8 cellular contexts compared by ENCODE assay signal in genomic region chr2:47903781-47904447, GRCh38. TPM values are rescaled to one million over a fixed set of nuclear protein-coding genes. Genes with fewer than 3 reads are reported as not detected.
A peak's percentile ranks its signal among the peaks of the same experiment; 100 is the strongest.
DNase-seq lines count a peak whose midpoint lies in the region; ATAC-seq, FAIRE-seq and TF ChIP-seq lines count a peak whose summit lies in the region.

No MANE protein-coding gene starts in this region.

- FAIRE-seq in small intestine (lab: Jason Lieb, UNC): no peak

- ATAC-seq in HCT116 (no peak), WTC11 (no peak), HG02798 (IDR thresholded peaks at IDR 0.05; ENCODE audit: poor library complexity, unreplicated experiment) (no peak), HG02981 (IDR thresholded peaks at IDR 0.05; ENCODE audit: unreplicated experiment) (no peak)

- peaks cover 62% of the 10 kb centered on the region for H3K79me2 ChIP-seq in HCT116 (ENCODE audit: insufficient read depth, low read length)

- H3K9me3 Mint-ChIP-seq in WTC11: no peaks in the 10 kb centered on the region

- H3K27ac ChIP-seq in HCT116 (ENCODE audit: low read depth, low read length) (peak overlapping the region; percentile 86; the same call in 1 of the 2 replicates), small intestine (ENCODE audit: low read depth in 1 of 2, low read length in 1 of 2) (peak overlapping the region; percentile 20 to 99)

- peak overlapping the region; percentile 84 for H3K4me2 ChIP-seq in HCT116 (ENCODE audit: low read length)

- H3K27me3 ChIP-seq in HCT116 (ENCODE audit: insufficient read depth, low read length) (no peaks in the 10 kb centered on the region), small intestine (ENCODE audit: control insufficient read depth in 2 of 2, insufficient read depth in 2 of 2, low read length in 2 of 2) (no peaks in the 10 kb centered on the region)

- peak overlapping the region; percentile 91 for H3K9ac ChIP-seq in HCT116 (ENCODE audit: low read length)

- CTCF ChIA-PET in HCT116 (lab: Charles Lee): no interaction called here
- CTCF ChIA-PET in WTC11 (lab: Charles Lee): interaction anchor here (0.6 to 0.9 kb wide), 3 partner anchors 43 to 203 kb away, joined by 3 to 4 read pairs (median 3); no protein-coding TSS in a partner anchor

- H3K27me3 Mint-ChIP-seq in WTC11 (ENCODE audit: low read depth): no peaks in the 10 kb centered on the region; the same call in 1 of the 2 replicates

- H3K9me3 ChIP-seq in HCT116 (ENCODE audit: control insufficient read depth in 1 of 2, insufficient read depth in 1 of 2, low read depth in 1 of 2, low read length in 2 of 2) (no peaks in the 10 kb centered on the region), small intestine (ENCODE audit: control insufficient read depth, low read depth) (no peaks in the 10 kb centered on the region)

- POLR2A ChIA-PET in HCT116 (lab: Charles Lee) (no interaction called here), WTC11 (lab: Charles Lee) (no interaction called here)

- TF ChIP-seq CTCF in HCT116 (IDR thresholded peaks at IDR 0.05 in 2 of 3, conservative IDR thresholded peaks at IDR 0.05 in 1 of 3; ENCODE audit: borderline replicate concordance in 1 of 3, insufficient read depth in 1 of 3, low read depth in 2 of 3, low read length in 2 of 3) (no peak), WTC11 (IDR thresholded peaks at IDR 0.05) (no peak)

- H3K4me1 ChIP-seq in HCT116 (ENCODE audit: control insufficient read depth in 1 of 2, insufficient read depth in 2 of 2, low read length in 2 of 2): peaks cover 10 to 21% of the 10 kb centered on the region in 2 experiments
- H3K4me1 ChIP-seq in small intestine (ENCODE audit: control insufficient read depth in 2 of 2, insufficient read depth in 1 of 2, low read depth in 1 of 2, low read length in 1 of 2): no peaks in the 10 kb centered on the region

- DNase-seq in HCT116 (ENCODE audit: low read depth, low spot score) (no peak), WTC11 (ENCODE audit: low spot score) (no peak), globus pallidus (ENCODE audit: low spot score) (peak; percentile 12), small intestine (no peak), NCI-H2081 (lab: John Stamatoyannopoulos, UW) (no peak), NCI-H1436 (lab: John Stamatoyannopoulos, UW) (no peak)

- intact Hi-C loops in HCT116 (cut with micrococcal nuclease): no loop called here

- H3K4me3 Mint-ChIP-seq in WTC11: peak overlapping the region; percentile 94

- WGBS in small intestine, 3 donors: 2 to 3% (median 2%) methylated on average over 9 of the region's 9 CpGs

- TSS peak; percentile 43 for BruUV-seq in HCT116 (replicated peaks; lab: Mats Ljungman, UMichigan)

- peaks cover 6% of the 10 kb centered on the region; the same call in 1 of the 2 replicates for H4K20me1 ChIP-seq in HCT116 (ENCODE audit: insufficient read depth)

- H3K4me1 Mint-ChIP-seq in WTC11: peaks cover 40% of the 10 kb centered on the region

- H3K36me3 ChIP-seq in HCT116 (ENCODE audit: control insufficient read depth in 1 of 2, insufficient read depth in 2 of 2, low read length in 2 of 2) (no peaks in the 10 kb centered on the region), small intestine (ENCODE audit: control insufficient read depth in 2 of 2, insufficient read depth in 2 of 2, low read length in 2 of 2) (no peaks in the 10 kb centered on the region)

- H3K4me3 ChIP-seq in HCT116 (replicated peaks in 1 of 2; ENCODE audit: low read depth in 1 of 2, low read length in 2 of 2) (peak overlapping the region; percentile 85 to 87), small intestine (ENCODE audit: low read depth in 1 of 2, low read length in 2 of 2) (peak overlapping the region; percentile 80 to 100)

- H3K27ac Mint-ChIP-seq in WTC11: peak overlapping the region; percentile 74

- H2AFZ ChIP-seq in HCT116 (ENCODE audit: low read depth, low read length, poor library complexity, severe bottlenecking): no peak overlapping the region

- no peak for TF ChIP-seq POLR2A in HCT116 (IDR thresholded peaks at IDR 0.05; ENCODE audit: borderline replicate concordance, extremely low read depth, insufficient read depth, insufficient read length)

- no peaks in the 10 kb centered on the region for H3K36me3 Mint-ChIP-seq in WTC11

- RAD21 ChIA-PET in HCT116 (lab: Charles Lee; ENCODE audit: low non-redundant PET in 1 of 2, low total read pairs in 2 of 2, uncharacterized antibody in 2 of 2, unreplicated experiment in 2 of 2): no interaction called here

- H3K9me2 ChIP-seq in HCT116 (ENCODE audit: insufficient read depth): no peaks in the 10 kb centered on the region

- no peak for TF ChIP-seq RAD21 in HCT116 (IDR thresholded peaks at IDR 0.05; ENCODE audit: low read depth)

TF ChIP-seq in HCT116, 20 proteins besides CTCF, POLR2A, EP300 and RAD21 (continues in another document):
- no peak for TF ChIP-seq TCF7L2 (IDR thresholded peaks at IDR 0.05; ENCODE audit: borderline replicate concordance, extremely low read depth, insufficient read depth, insufficient read length)
- TF ChIP-seq ATF3 (IDR thresholded peaks at IDR 0.05): no peak
- no peak for TF ChIP-seq SRF (IDR thresholded peaks at IDR 0.05; ENCODE audit: low read depth)
- no peak for TF ChIP-seq POLR2AphosphoS5 (IDR thresholded peaks at IDR 0.05; ENCODE audit: low read depth, low read length)
- no peak for TF ChIP-seq SIN3A (IDR thresholded peaks at IDR 0.05; ENCODE audit: low read depth)
- TF ChIP-seq, protein P1, sequence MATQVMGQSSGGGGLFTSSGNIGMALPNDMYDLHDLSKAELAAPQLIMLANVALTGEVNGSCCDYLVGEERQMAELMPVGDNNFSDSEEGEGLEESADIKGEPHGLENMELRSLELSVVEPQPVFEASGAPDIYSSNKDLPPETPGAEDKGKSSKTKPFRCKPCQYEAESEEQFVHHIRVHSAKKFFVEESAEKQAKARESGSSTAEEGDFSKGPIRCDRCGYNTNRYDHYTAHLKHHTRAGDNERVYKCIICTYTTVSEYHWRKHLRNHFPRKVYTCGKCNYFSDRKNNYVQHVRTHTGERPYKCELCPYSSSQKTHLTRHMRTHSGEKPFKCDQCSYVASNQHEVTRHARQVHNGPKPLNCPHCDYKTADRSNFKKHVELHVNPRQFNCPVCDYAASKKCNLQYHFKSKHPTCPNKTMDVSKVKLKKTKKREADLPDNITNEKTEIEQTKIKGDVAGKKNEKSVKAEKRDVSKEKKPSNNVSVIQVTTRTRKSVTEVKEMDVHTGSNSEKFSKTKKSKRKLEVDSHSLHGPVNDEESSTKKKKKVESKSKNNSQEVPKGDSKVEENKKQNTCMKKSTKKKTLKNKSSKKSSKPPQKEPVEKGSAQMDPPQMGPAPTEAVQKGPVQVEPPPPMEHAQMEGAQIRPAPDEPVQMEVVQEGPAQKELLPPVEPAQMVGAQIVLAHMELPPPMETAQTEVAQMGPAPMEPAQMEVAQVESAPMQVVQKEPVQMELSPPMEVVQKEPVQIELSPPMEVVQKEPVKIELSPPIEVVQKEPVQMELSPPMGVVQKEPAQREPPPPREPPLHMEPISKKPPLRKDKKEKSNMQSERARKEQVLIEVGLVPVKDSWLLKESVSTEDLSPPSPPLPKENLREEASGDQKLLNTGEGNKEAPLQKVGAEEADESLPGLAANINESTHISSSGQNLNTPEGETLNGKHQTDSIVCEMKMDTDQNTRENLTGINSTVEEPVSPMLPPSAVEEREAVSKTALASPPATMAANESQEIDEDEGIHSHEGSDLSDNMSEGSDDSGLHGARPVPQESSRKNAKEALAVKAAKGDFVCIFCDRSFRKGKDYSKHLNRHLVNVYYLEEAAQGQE (IDR thresholded peaks at IDR 0.05; ENCODE audit: low read depth): no peak
- no peak for TF ChIP-seq CBX3 (IDR thresholded peaks at IDR 0.05; ENCODE audit: low read depth)

TF ChIP-seq in WTC11, 78 proteins besides CTCF, POLR2A, EP300 and RAD21 (continues in another document):
- TF ChIP-seq MAX (CRISPR knock-in tag; IDR thresholded peaks at IDR 0.05) (no peak), ZNF219 (CRISPR knock-in tag; IDR thresholded peaks at IDR 0.05; ENCODE audit: borderline replicate concordance) (no peak), STAT6 (CRISPR knock-in tag; conservative IDR thresholded peaks at IDR 0.05; ENCODE audit: low read depth) (no peak), SOX15 (CRISPR knock-in tag; IDR thresholded peaks at IDR 0.05) (no peak), JUN (CRISPR knock-in tag; IDR thresholded peaks at IDR 0.05) (no peak)

RNA-seq across cellular contexts. Expression of gene FBXO11, which starts 2.4 kb away (rescaled TPM):
- total RNA-seq in HCT116 (2021; ENCODE audit: unreplicated experiment) (60.2 TPM), WTC11 (2021) (43.8 to 48.2 TPM (median 45.6 TPM) in 3 replicates)
- 23.9 and 26.7 TPM in 2 replicates for polyA plus RNA-seq in HCT116 (2012)
- polyA plus RNA-seq in small intestine: 10 to 100 TPM; 19.2 to 25.0 (median 20.7) TPM
